ENCODE assay signal across 10 cellular contexts in the genomic region with DNA sequence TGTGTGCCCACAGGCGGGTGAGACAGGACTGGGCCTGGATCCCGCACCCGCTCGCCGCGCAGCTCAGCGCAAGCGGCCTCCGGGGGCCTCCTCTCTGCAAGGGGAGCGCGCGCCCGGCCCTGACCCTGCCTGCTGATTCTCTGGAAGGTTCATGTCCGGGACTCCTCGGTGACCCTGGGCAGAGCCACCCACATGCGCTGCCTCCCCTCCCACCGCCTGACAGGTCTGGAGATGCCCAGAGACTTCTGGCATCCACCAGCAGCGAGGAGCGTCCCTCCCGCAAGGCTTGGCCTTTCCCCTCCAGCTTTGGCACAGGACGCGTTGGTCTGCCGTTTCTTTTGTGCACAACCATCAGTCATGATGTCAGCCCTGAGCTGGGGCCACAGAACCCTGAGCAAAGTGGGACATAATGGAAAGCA. TPM values are rescaled to one million over a fixed set of nuclear protein-coding genes. Genes with fewer than 3 reads are reported as not detected.
DNase-seq lines count a peak whose midpoint lies in the region; ATAC-seq and TF ChIP-seq lines count a peak whose summit lies in the region.
"Had no signal": no experiment of that assay in that cellular context is flagged by ENCODE, and none has a peak within 500 bp of the region (broad histone marks: within the 10 kb centered on the region; RNA-seq: fewer than 3 reads in every experiment).

No MANE protein-coding gene starts in this region.

- DNase-seq in fibroblast of the aortic adventitia (ENCODE audit: low read depth) (peak; percentile 48), transverse colon (no peak), DMS79 (lab: John Stamatoyannopoulos, UW) (no peak), WERI-Rb-1 (no peak)
- DNase-seq: NCI-H2029, OCI-M1 had no signal

- peak overlapping the region; percentile 82 to 98 (median 92) for H3K27ac Mint-ChIP-seq in nephron

- in situ Hi-C loops in transverse colon (cut with MboI; ENCODE audit: low pct_ligation_motif_present in 1 of 4, low pct_unique_long_range_greater_than_20kb in 1 of 4, low sequenced_read_pairs in 3 of 4): no loop called here

- no peak for TF ChIP-seq EP300 in transverse colon (IDR thresholded peaks at IDR 0.05; ENCODE audit: low read depth)

- TF ChIP-seq CTCF in fibroblast of the aortic adventitia (IDR thresholded peaks at IDR 0.05; ENCODE audit: insufficient read depth, low read length): no peak
- no peak for TF ChIP-seq CTCF in nephron (IDR thresholded peaks at IDR 0.05; ENCODE audit: unreplicated experiment in 3 of 3)
- TF ChIP-seq CTCF in transverse colon (IDR thresholded peaks at IDR 0.05): no peak
- TF ChIP-seq CTCF in WERI-Rb-1 (IDR thresholded peaks at IDR 0.05; ENCODE audit: low read depth, low read length): no peak

- no peaks in the 10 kb centered on the region for H3K36me3 ChIP-seq in transverse colon
- H3K36me3 ChIP-seq in WERI-Rb-1: no peaks in the 10 kb centered on the region

- H3K9me3 ChIP-seq in transverse colon: no peaks in the 10 kb centered on the region
- H3K9me3 ChIP-seq in WERI-Rb-1 (ENCODE audit: severe bottlenecking): peaks cover 16% of the 10 kb centered on the region

- peaks cover 10 to 36% (median 21%) of the 10 kb centered on the region in 4 donors for H3K4me1 ChIP-seq in transverse colon

- peak overlapping the region; percentile 70 for H3K27ac ChIP-seq in adipose tissue (ENCODE audit: low read depth, low read length)
- peak overlapping the region; percentile 83 to 95 (median 92) for H3K27ac ChIP-seq in transverse colon
- no peak overlapping the region for H3K27ac ChIP-seq in WERI-Rb-1

- peaks cover 10% of the 10 kb centered on the region for H3K27me3 Mint-ChIP-seq in nephron (ENCODE audit: low read depth)

- H3K4me3 Mint-ChIP-seq in nephron: peak overlapping the region in 1 of 3 experiments; percentile 24

- no peaks in the 10 kb centered on the region for H3K27me3 ChIP-seq in transverse colon
- no peaks in the 10 kb centered on the region for H3K27me3 ChIP-seq in WERI-Rb-1 (ENCODE audit: insufficient read depth, low read depth, severe bottlenecking)

- H3K36me3 Mint-ChIP-seq in nephron (ENCODE audit: low read depth): no peaks in the 10 kb centered on the region

- intact Hi-C loops in transverse colon (cut with DNase I; ENCODE audit: low total_unique reads): loop anchor here (2.0 to 5.0 kb wide), 3 partner anchors 31 to 75 kb away; partner anchors contain the start of gene COL6A1

- H3K4me3 ChIP-seq in fibroblast of the aortic adventitia (ENCODE audit: low read depth, low read length) (no peak overlapping the region), transverse colon (no peak overlapping the region), WERI-Rb-1 (ENCODE audit: low read depth, low read length) (no peak overlapping the region)

- 64 to 79% (median 67%) methylated on average over 19 to 23 of the region's 23 CpGs for WGBS in adipose tissue, 3 donors
- 47 to 75% methylated on average over 6 to 23 of the region's 23 CpGs for WGBS in transverse colon (ENCODE audit: low coverage in 1 of 2), 2 donors

- TF ChIP-seq POLR2A in transverse colon (IDR thresholded peaks at IDR 0.05): no peak

- peaks cover 11% of the 10 kb centered on the region for H3K9me3 Mint-ChIP-seq in nephron
- H3K9me3 Mint-ChIP-seq: stimulated activated effector memory CD8-positive, alpha-beta T cell treated with anti-CD3 and anti-CD28 coated beads, Interleukin-12 subunit alpha, Interleukin-12 subunit beta, amount 100 ng/mL, for 72 hours had no signal

- H3K4me1 Mint-ChIP-seq in nephron: peaks cover 49% of the 10 kb centered on the region

- no peak for ATAC-seq in GM19463 (IDR thresholded peaks at IDR 0.05; ENCODE audit: unreplicated experiment)

RNA-seq across cellular contexts. Expression of gene COL6A2, which starts 42.0 kb away (rescaled TPM):
- 100 to 1,000 TPM in 2 of 3 donors, 10 to 100 TPM in 1; 65.8 to 455 (median 431) TPM for polyA plus RNA-seq in adipose tissue
- total RNA-seq in fibroblast of the aortic adventitia (ENCODE audit: low replicate concordance) (1,068 and 5,275 TPM in 2 replicates), transverse colon (100 to 1,000 TPM; 172 to 550 (median 346) TPM)
